8 cellular contexts compared by ENCODE assay signal in genomic region chr20:53922901-53923314, GRCh38.
DNase-seq lines count a peak whose midpoint lies in the region; ATAC-seq, FAIRE-seq and TF ChIP-seq lines count a peak whose summit lies in the region.

No MANE protein-coding gene starts in this region.

- no peaks in the 10 kb centered on the region for H3K9me2 ChIP-seq in SU-DHL-6 (replicated peaks; ENCODE audit: insufficient read depth, low read length)

- H3K36me3 ChIP-seq in SU-DHL-6 (ENCODE audit: low read length) (no peaks in the 10 kb centered on the region), mucosa of rectum (ENCODE audit: control insufficient read depth in 2 of 2, insufficient read depth in 2 of 2, low read length in 2 of 2) (no peaks in the 10 kb centered on the region)

- peaks cover 22% of the 10 kb centered on the region for H3K4me1 Mint-ChIP-seq in activated T-helper 2 cell treated with anti-CD3 and anti-CD28 coated beads, Interferon-gamma antibody, Interleukin-2, Interleukin-4, amounts not matched to agents 10 μg/mL and 5 μg/mL and 100 μg/mL, durations not matched to agents 14 hours and 24 hours and 36 hours (ENCODE audit: low read depth)
- peaks cover 20% of the 10 kb centered on the region for H3K4me1 Mint-ChIP-seq in chondrocyte (ENCODE audit: low read depth)

- H3K9me3 ChIP-seq in SU-DHL-6 (ENCODE audit: insufficient read depth, low read length) (no peaks in the 10 kb centered on the region), mucosa of rectum (ENCODE audit: control insufficient read depth in 2 of 2, low read length in 2 of 2) (no peaks in the 10 kb centered on the region)

- no peak for DNase-seq in activated T-helper 2 cell treated with anti-CD3 and anti-CD28 coated beads, Interferon-gamma antibody, Interleukin-2, Interleukin-4, amounts not matched to agents 10 μg/mL and 5 μg/mL and 100 μg/mL, durations not matched to agents 14 hours and 24 hours and 36 hours (ENCODE audit: low spot score)
- DNase-seq in chondrocyte (ENCODE audit: low spot score) (no peak), mucosa of gallbladder (ENCODE audit: low spot score) (no peak), D721Med (ENCODE audit: insufficient read length, low spot score) (no peak)

- H3K9ac ChIP-seq in SU-DHL-6 (ENCODE audit: low read length): no peak overlapping the region
- H3K9ac ChIP-seq in mucosa of rectum (ENCODE audit: low read depth in 1 of 2, low read length in 2 of 2): peak overlapping the region in 1 of 2 donors; percentile 28

- no peaks in the 10 kb centered on the region for H3K9me3 Mint-ChIP-seq in activated T-helper 2 cell treated with anti-CD3 and anti-CD28 coated beads, Interferon-gamma antibody, Interleukin-2, Interleukin-4, amounts not matched to agents 10 μg/mL and 5 μg/mL and 100 μg/mL, durations not matched to agents 14 hours and 24 hours and 36 hours
- H3K9me3 Mint-ChIP-seq in chondrocyte (ENCODE audit: low read depth): no peaks in the 10 kb centered on the region

- ATAC-seq in GM18505 (IDR thresholded peaks at IDR 0.05; ENCODE audit: unreplicated experiment) (peak; percentile 46), HG02973 (IDR thresholded peaks at IDR 0.05; ENCODE audit: unreplicated experiment) (peak; percentile 54)

- FAIRE-seq in D721Med (lab: Jason Lieb, UNC): no peak

- peak overlapping the region; percentile 18 for H3K4me2 ChIP-seq in SU-DHL-6 (ENCODE audit: low read depth, low read length, poor library complexity, severe bottlenecking)

- H3K27ac Mint-ChIP-seq in activated T-helper 2 cell treated with anti-CD3 and anti-CD28 coated beads, Interferon-gamma antibody, Interleukin-2, Interleukin-4, amounts not matched to agents 10 μg/mL and 5 μg/mL and 100 μg/mL, durations not matched to agents 14 hours and 24 hours and 36 hours: no peak overlapping the region
- H3K27ac Mint-ChIP-seq in chondrocyte (ENCODE audit: unreplicated experiment): no peak overlapping the region

- H2AFZ ChIP-seq in SU-DHL-6 (ENCODE audit: low read depth, low read length, severe bottlenecking): no peak overlapping the region

- TF ChIP-seq CTCF in SU-DHL-6 (IDR thresholded peaks at IDR 0.05; ENCODE audit: insufficient read depth, low read length, poor library complexity, severe bottlenecking) (no peak), chondrocyte (IDR thresholded peaks at IDR 0.05) (no peak), D721Med (IDR thresholded peaks at IDR 0.05; ENCODE audit: insufficient read depth, missing control alignments) (no peak)

- H3K36me3 Mint-ChIP-seq in activated T-helper 2 cell treated with anti-CD3 and anti-CD28 coated beads, Interferon-gamma antibody, Interleukin-2, Interleukin-4, amounts not matched to agents 10 μg/mL and 5 μg/mL and 100 μg/mL, durations not matched to agents 14 hours and 24 hours and 36 hours (ENCODE audit: low read depth): no peaks in the 10 kb centered on the region
- no peaks in the 10 kb centered on the region for H3K36me3 Mint-ChIP-seq in chondrocyte (ENCODE audit: low read depth)

- intact Hi-C loops in activated T-helper 2 cell treated with anti-CD3 and anti-CD28 coated beads, Interferon-gamma antibody, Interleukin-2, Interleukin-4, amounts not matched to agents 10 μg/mL and 5 μg/mL and 100 μg/mL, durations not matched to agents 14 hours and 24 hours and 36 hours (cut with micrococcal nuclease): no loop called here

- peaks cover 11% of the 10 kb centered on the region in 2 donors for H3K4me1 ChIP-seq in mucosa of rectum (ENCODE audit: control insufficient read depth in 2 of 2, insufficient read depth in 2 of 2, low read length in 2 of 2)

- H4K20me1 ChIP-seq in SU-DHL-6 (ENCODE audit: low read depth, low read length): no peaks in the 10 kb centered on the region

- H3K79me2 ChIP-seq in SU-DHL-6 (ENCODE audit: insufficient read depth, low read length): no peaks in the 10 kb centered on the region

- peaks cover 10% of the 10 kb centered on the region; the same call in 1 of the 2 replicates for H3F3A ChIP-seq in SU-DHL-6 (ENCODE audit: insufficient read depth)

- H3K27me3 Mint-ChIP-seq in activated T-helper 2 cell treated with anti-CD3 and anti-CD28 coated beads, Interferon-gamma antibody, Interleukin-2, Interleukin-4, amounts not matched to agents 10 μg/mL and 5 μg/mL and 100 μg/mL, durations not matched to agents 14 hours and 24 hours and 36 hours (ENCODE audit: low read depth): peaks cover 3% of the 10 kb centered on the region
- H3K27me3 Mint-ChIP-seq in chondrocyte (ENCODE audit: low read depth): no peaks in the 10 kb centered on the region

- H3K4me3 Mint-ChIP-seq in activated T-helper 2 cell treated with anti-CD3 and anti-CD28 coated beads, Interferon-gamma antibody, Interleukin-2, Interleukin-4, amounts not matched to agents 10 μg/mL and 5 μg/mL and 100 μg/mL, durations not matched to agents 14 hours and 24 hours and 36 hours (ENCODE audit: low read depth): no peak overlapping the region
- no peak overlapping the region for H3K4me3 Mint-ChIP-seq in chondrocyte (ENCODE audit: unreplicated experiment)

- H3K27ac ChIP-seq in SU-DHL-6 (ENCODE audit: low read depth, low read length): peak overlapping the region; percentile 7; the same call in 1 of the 2 replicates
- H3K27ac ChIP-seq in mucosa of rectum (ENCODE audit: low read depth in 2 of 2, low read length in 2 of 2): peak overlapping the region; percentile 55 to 71

- H3K27me3 ChIP-seq in SU-DHL-6 (ENCODE audit: low read length) (no peaks in the 10 kb centered on the region), mucosa of rectum (ENCODE audit: control insufficient read depth in 2 of 2, insufficient read depth in 2 of 2, low read length in 2 of 2) (no peaks in the 10 kb centered on the region)

- TF ChIP-seq POLR2A in GM18505 (IDR thresholded peaks at IDR 0.05; ENCODE audit: borderline replicate concordance, extremely low read depth, insufficient read depth, insufficient read length): no peak

- no peak overlapping the region for H3K4me3 ChIP-seq in SU-DHL-6 (ENCODE audit: insufficient read depth, low read length, poor library complexity, severe bottlenecking)
- H3K4me3 ChIP-seq in mucosa of rectum (ENCODE audit: low read length in 2 of 2): peak overlapping the region in 1 of 2 donors; percentile 57
